ENCODE assay signal across 8 cellular contexts in genomic region chr19:58558623-58559274, GRCh38. TPM values are rescaled to one million over a fixed set of nuclear protein-coding genes. Genes with fewer than 3 reads are reported as not detected.
A peak's percentile ranks its signal among the peaks of the same experiment; 100 is the strongest.
DNase-seq lines count a peak whose midpoint lies in the region; ATAC-seq and TF ChIP-seq lines count a peak whose summit lies in the region.

No MANE protein-coding gene starts in this region.

- TF ChIP-seq CTCF in kidney epithelial cell (IDR thresholded peaks at IDR 0.05; ENCODE audit: insufficient read depth, low read length, poor library complexity, severe bottlenecking): no peak

- peak overlapping the region; percentile 100 for H3K27ac ChIP-seq in caudate nucleus (ENCODE audit: low read depth, low read length)

- H3K4me3 ChIP-seq in kidney epithelial cell (ENCODE audit: low read depth, low read length): peak overlapping the region; percentile 95

- H3K36me3 ChIP-seq in kidney epithelial cell (ENCODE audit: control insufficient read depth, insufficient read depth, low read length): peaks cover 1% of the 10 kb centered on the region

- no peaks in the 10 kb centered on the region for H3K27me3 ChIP-seq in kidney epithelial cell (ENCODE audit: control insufficient read depth, insufficient read depth, low read length)

- DNase-seq in T-helper 2 cell (peak; percentile 99 to 100 (median 99)), caudate nucleus (lab: John Stamatoyannopoulos, UW) (no peak), kidney epithelial cell (ENCODE audit: low read depth) (peak; percentile 94), NCI-H146 (lab: John Stamatoyannopoulos, UW) (no peak), DMS153 treated with DMSO at 0.1 percent for 48 hours (lab: John Stamatoyannopoulos, UW; ENCODE audit: unreplicated experiment) (no peak)
- peak; percentile 97 to 99 for DNase-seq in stimulated activated CD4-positive, alpha-beta T cell treated with anti-CD3 and anti-CD28 coated beads, Interleukin-1b, Interleukin-23, amount 100 ng/mL, for 4 hours (ENCODE audit: low read depth in 2 of 2)

- ATAC-seq in GM18868 (IDR thresholded peaks at IDR 0.05; ENCODE audit: unreplicated experiment) (peak; percentile 58), HG03095 (IDR thresholded peaks at IDR 0.05; ENCODE audit: unreplicated experiment) (peak; percentile 42)

RNA-seq across cellular contexts. Expression of gene UBE2M, which starts 0.3 kb away (rescaled TPM):
- 50.3 and 58.2 TPM in 2 replicates for total RNA-seq in kidney epithelial cell

RNA-seq across cellular contexts. Expression of gene CHMP2A, which starts 3.8 kb away (rescaled TPM):
- total RNA-seq in kidney epithelial cell: 139 and 154 TPM in 2 replicates

RNA-seq across cellular contexts. Expression of gene MZF1, which starts 14.4 kb away (rescaled TPM):
- total RNA-seq in kidney epithelial cell: 14.6 and 19.3 TPM in 2 replicates

RNA-seq across cellular contexts. Expression of gene TRIM28, which starts 14.9 kb away (rescaled TPM):
- total RNA-seq in kidney epithelial cell: 381 and 470 TPM in 2 replicates

RNA-seq across cellular contexts. Expression of gene ZBTB45, which starts 39.1 kb away (rescaled TPM):
- total RNA-seq in kidney epithelial cell: 15.6 and 16.2 TPM in 2 replicates

Comparison
In these comparisons a context has a peak if more than half of its experiments do, and no peak if none do; other contexts are left out.
1. DNase-seq: peak in T-helper 2 cell (5 of 5), kidney epithelial cell (single experiment) and stimulated activated CD4-positive, alpha-beta T cell treated with anti-CD3 and anti-CD28 coated beads, Interleukin-1b, Interleukin-23, amount 100 ng/mL, for 4 hours (2 of 2); none in caudate nucleus (0 of 61), NCI-H146 (single experiment) and DMS153 treated with DMSO at 0.1 percent for 48 hours (single experiment).